In genomic region chr4:7962609-7963508, GRCh38 we compare ENCODE assay signal across 23 cellular contexts. TPM values are rescaled to one million over a fixed set of nuclear protein-coding genes. Genes with fewer than 3 reads are reported as not detected.
DNase-seq lines count a peak whose midpoint lies in the region; ATAC-seq and TF ChIP-seq lines count a peak whose summit lies in the region.
"Had no signal": no experiment of that assay in that cellular context is flagged by ENCODE, and none has a peak within 500 bp of the region (broad histone marks: within the 10 kb centered on the region; RNA-seq: fewer than 3 reads in every experiment).

No MANE protein-coding gene starts in this region.

- no peak for TF ChIP-seq CTCF in Panc1 (IDR thresholded peaks at IDR 0.05)
- no peak for TF ChIP-seq CTCF in endodermal cell (conservative IDR thresholded peaks at IDR 0.05)

- H3K27me3 Mint-ChIP-seq in activated naive CD4-positive, alpha-beta T cell treated with anti-CD3 and anti-CD28 coated beads for 36 hours (ENCODE audit: low read depth), result no peaks in the 10 kb centered on the region
- no peaks in the 10 kb centered on the region for H3K27me3 Mint-ChIP-seq in endodermal cell (ENCODE audit: insufficient read depth)
- H3K27me3 Mint-ChIP-seq: T-helper 17 cell had no signal

- no peaks in the 10 kb centered on the region for H3K36me3 Mint-ChIP-seq in activated naive CD4-positive, alpha-beta T cell treated with anti-CD3 and anti-CD28 coated beads for 36 hours (ENCODE audit: low read depth)
- H3K36me3 Mint-ChIP-seq in endodermal cell (ENCODE audit: low read depth), result no peaks in the 10 kb centered on the region
- H3K36me3 Mint-ChIP-seq in stimulated activated effector memory CD8-positive, alpha-beta T cell treated with anti-CD3 and anti-CD28 coated beads, Interleukin-12 subunit alpha, Interleukin-12 subunit beta, amount 100 ng/mL, for 72 hours, result peaks cover 9% of the 10 kb centered on the region
- H3K36me3 Mint-ChIP-seq: naive B cell had no signal

- no peak overlapping the region for H3K4me3 ChIP-seq in Panc1 (ENCODE audit: low read depth in 2 of 2, low read length in 2 of 2)
- H3K4me3 ChIP-seq in endodermal cell (ENCODE audit: low read length), result no peak overlapping the region
- H3K4me3 ChIP-seq: GM23338, hepatocyte, lung, SJSA1, tibial nerve had no signal

- no TSS peak for BruUV-seq in Panc1 (replicated peaks; lab: Mats Ljungman, UMichigan)

- in situ Hi-C loops in Panc1 (cut with HindIII; ENCODE audit: low pct_unique_long_range_greater_than_20kb, low sequenced_read_pairs) (no loop called here), KBM-7 (cut with MboI; ENCODE audit: low pct_unique_long_range_greater_than_20kb, low sequenced_read_pairs) (no loop called here)

- H3K9me3 Mint-ChIP-seq in activated naive CD4-positive, alpha-beta T cell treated with anti-CD3 and anti-CD28 coated beads for 36 hours, result no peaks in the 10 kb centered on the region
- H3K9me3 Mint-ChIP-seq in endodermal cell, result no peaks in the 10 kb centered on the region
- no peaks in the 10 kb centered on the region for H3K9me3 Mint-ChIP-seq in stimulated activated effector memory CD8-positive, alpha-beta T cell treated with anti-CD3 and anti-CD28 coated beads, Interleukin-12 subunit alpha, Interleukin-12 subunit beta, amount 100 ng/mL, for 72 hours
- H3K9me3 Mint-ChIP-seq: GM23338 had no signal

- 91 to 94% methylated on average over 14 to 17 of the region's 17 CpGs for WGBS in endodermal cell (ENCODE audit: insufficient coverage in 1 of 2, insufficient read length in 1 of 2), 2 experiments

- H3K9me3 ChIP-seq in Panc1 (ENCODE audit: control insufficient read depth, insufficient read depth, low read depth, low read length) (no peaks in the 10 kb centered on the region), endodermal cell (ENCODE audit: control insufficient read depth, low read length) (no peaks in the 10 kb centered on the region)
- H3K9me3 ChIP-seq: SJSA1, tibial nerve had no signal

- ATAC-seq in Panc1 (no peak), GM19397 (IDR thresholded peaks at IDR 0.05; ENCODE audit: unreplicated experiment) (no peak)
- ATAC-seq in stimulated activated effector memory CD8-positive, alpha-beta T cell treated with anti-CD3 and anti-CD28 coated beads, Interleukin-12 subunit alpha, Interleukin-12 subunit beta, amount 100 ng/mL, for 72 hours, result no peak
- ATAC-seq: GM23338, PC-3, sciatic nerve, T-helper 17 cell had no signal

- peak overlapping the region; percentile 84 for H3K27ac ChIP-seq in Panc1 (ENCODE audit: low read length)
- H3K27ac ChIP-seq in endodermal cell (ENCODE audit: low read depth, low read length), result no peak overlapping the region
- H3K27ac ChIP-seq: hepatocyte, parathyroid adenoma, SJSA1, tibial nerve had no signal

- H3K4me1 ChIP-seq in Panc1 (ENCODE audit: control insufficient read depth, insufficient read depth, low read length), result peaks cover 82% of the 10 kb centered on the region
- no peaks in the 10 kb centered on the region for H3K4me1 ChIP-seq in endodermal cell (ENCODE audit: control insufficient read depth, insufficient read depth, low read length)

- peaks cover 48% of the 10 kb centered on the region for H3K4me1 Mint-ChIP-seq in activated naive CD4-positive, alpha-beta T cell treated with anti-CD3 and anti-CD28 coated beads for 36 hours (ENCODE audit: low read depth)
- peaks cover 4% of the 10 kb centered on the region for H3K4me1 Mint-ChIP-seq in endodermal cell
- peaks cover 73% of the 10 kb centered on the region for H3K4me1 Mint-ChIP-seq in stimulated activated effector memory CD8-positive, alpha-beta T cell treated with anti-CD3 and anti-CD28 coated beads, Interleukin-12 subunit alpha, Interleukin-12 subunit beta, amount 100 ng/mL, for 72 hours

- no peaks in the 10 kb centered on the region for H3K36me3 ChIP-seq in Panc1 (ENCODE audit: control insufficient read depth, insufficient read depth, low read length)
- H3K36me3 ChIP-seq in endodermal cell (ENCODE audit: control insufficient read depth, insufficient read depth, low read length), result no peaks in the 10 kb centered on the region
- H3K36me3 ChIP-seq: SJSA1, tibial nerve had no signal

- CTCF ChIA-PET in activated naive CD4-positive, alpha-beta T cell treated with anti-CD3 and anti-CD28 coated beads for 36 hours (lab: Charles Lee), result interaction anchor here (0.6 to 1.6 kb wide), 3 partner anchors 44 to 161 kb away, joined by 3 read pairs; no protein-coding TSS in a partner anchor
- CTCF ChIA-PET in Panc1 (lab: Charles Lee), result no interaction called here

- intact Hi-C loops in activated naive CD4-positive, alpha-beta T cell treated with anti-CD3 and anti-CD28 coated beads for 36 hours (cut with micrococcal nuclease), result loop anchor here (5.0 kb wide), 1 partner anchor 86 kb away; no protein-coding TSS in a partner anchor
- intact Hi-C loops in Panc1 (cut with micrococcal nuclease; ENCODE audit: unreplicated experiment), result no loop called here

- POLR2A ChIA-PET in Panc1 (lab: Charles Lee), result interaction anchor here (0.5 kb wide), 1 partner anchor 23 kb away, joined by 3 read pairs; no protein-coding TSS in a partner anchor

- H3K27me3 ChIP-seq in Panc1 (ENCODE audit: control insufficient read depth, insufficient read depth, low read length) (no peaks in the 10 kb centered on the region), endodermal cell (ENCODE audit: control insufficient read depth, insufficient read depth, low read length, poor library complexity, severe bottlenecking) (no peaks in the 10 kb centered on the region)
- H3K27me3 ChIP-seq: hepatocyte, SJSA1, tibial nerve had no signal

- peak overlapping the region; percentile 81 for H3K27ac Mint-ChIP-seq in activated naive CD4-positive, alpha-beta T cell treated with anti-CD3 and anti-CD28 coated beads for 36 hours
- peak overlapping the region; percentile 45 for H3K27ac Mint-ChIP-seq in endodermal cell
- H3K27ac Mint-ChIP-seq in stimulated activated effector memory CD8-positive, alpha-beta T cell treated with anti-CD3 and anti-CD28 coated beads, Interleukin-12 subunit alpha, Interleukin-12 subunit beta, amount 100 ng/mL, for 72 hours, result peak overlapping the region; percentile 83
- H3K27ac Mint-ChIP-seq: GM23338, naive B cell had no signal

- DNase-seq in activated naive CD4-positive, alpha-beta T cell treated with anti-CD3 and anti-CD28 coated beads for 36 hours, result no peak
- no peak for DNase-seq in activated naive CD4-positive, alpha-beta T cell treated with anti-CD3 and anti-CD28 coated beads, Interleukin-2, amount 50 U/mL, for 16 hours
- no peak for DNase-seq in Panc1 (ENCODE audit: low read depth, low spot score)
- DNase-seq in endodermal cell, result no peak
- no peak for DNase-seq in stimulated activated effector memory CD8-positive, alpha-beta T cell treated with anti-CD3 and anti-CD28 coated beads, Interleukin-12 subunit alpha, Interleukin-12 subunit beta, amount 100 ng/mL, for 72 hours (ENCODE audit: low spot score in 2 of 2)
- DNase-seq in midbrain (lab: John Stamatoyannopoulos, UW), result no peak
- DNase-seq in KBM-7, result no peak
- DNase-seq: central memory CD4-positive, alpha-beta T cell; foreskin fibroblast; kidney; naive B cell; NCI-H2029 treated with DMSO at 0.1 percent for 48 hours; NCI-H446; PC-3; T-helper 17 cell had no signal

- H3K9ac ChIP-seq in endodermal cell (ENCODE audit: extremely low read depth, low read length, poor library complexity, severe bottlenecking), result no peak overlapping the region
- H3K9ac ChIP-seq: parathyroid adenoma had no signal

- no peak overlapping the region for H3K4me3 Mint-ChIP-seq in activated naive CD4-positive, alpha-beta T cell treated with anti-CD3 and anti-CD28 coated beads for 36 hours
- no peak overlapping the region for H3K4me3 Mint-ChIP-seq in endodermal cell
- peak overlapping the region; percentile 46 for H3K4me3 Mint-ChIP-seq in stimulated activated effector memory CD8-positive, alpha-beta T cell treated with anti-CD3 and anti-CD28 coated beads, Interleukin-12 subunit alpha, Interleukin-12 subunit beta, amount 100 ng/mL, for 72 hours
- H3K4me3 Mint-ChIP-seq: GM23338, T-helper 17 cell had no signal

RNA-seq across cellular contexts. Expression of gene AFAP1, which starts 23.2 kb away (rescaled TPM):
- total RNA-seq in activated naive CD4-positive, alpha-beta T cell treated with anti-CD3 and anti-CD28 coated beads for 36 hours, result 10 to 100 TPM; 26.7 to 28.8 TPM
- total RNA-seq in Panc1 (2021; ENCODE audit: unreplicated experiment) (94.7 TPM), endodermal cell (10 to 100 TPM; 18.2 to 22.5 TPM)
- polyA plus RNA-seq in Panc1 (2012; ENCODE audit: insufficient read length), result 90.7 TPM
- polyA plus RNA-seq in endodermal cell (2013, experiment 1 of 2), result 24.1 TPM
- polyA plus RNA-seq in endodermal cell (2013, experiment 2 of 2), result 22.7 TPM
